In the genomic region with DNA sequence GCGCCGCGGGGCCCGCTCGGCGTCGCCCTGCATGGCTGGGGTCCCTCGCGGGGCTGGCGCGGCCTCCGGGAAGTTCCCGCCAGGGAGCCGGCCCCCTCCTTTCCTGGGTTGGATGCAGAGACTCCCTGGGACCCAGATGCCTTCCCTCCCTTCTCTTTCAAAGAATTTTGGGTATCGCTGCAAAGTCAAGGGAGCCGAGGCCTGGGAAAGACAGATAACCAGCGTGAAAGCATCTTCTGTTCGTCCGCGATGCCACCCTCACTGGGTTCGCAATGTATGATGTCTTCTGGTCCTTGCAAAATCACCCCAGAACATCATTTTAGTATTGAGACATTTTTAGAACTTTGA, we compare ENCODE assay signal across 8 cellular contexts. TPM values are rescaled to one million over a fixed set of nuclear protein-coding genes. Genes with fewer than 3 reads are reported as not detected.
DNase-seq lines count a peak whose midpoint lies in the region; ATAC-seq, FAIRE-seq and TF ChIP-seq lines count a peak whose summit lies in the region.

No MANE protein-coding gene starts in this region.

- H3K4me3 ChIP-seq in liver (ENCODE audit: low read depth in 1 of 3, low read length in 3 of 3) (peak overlapping the region in 2 of 3 donors; percentile 35 to 54), HepG2 (replicated peaks in 1 of 3; ENCODE audit: insufficient read depth in 1 of 3, low read depth in 2 of 3, low read length in 3 of 3) (no peak overlapping the region), adrenal gland (peak overlapping the region in 1 of 4 donors; percentile 68), mesenchymal stem cell (ENCODE audit: insufficient read depth in 1 of 2, low read depth in 1 of 2, low read length in 2 of 2) (peak overlapping the region; percentile 46 to 84)

- CTCF ChIA-PET in HepG2 (lab: Yijun Ruan, JAX; ENCODE audit: low intra/inter-chr PET ratio, low total read pairs), result no interaction called here

- H2BK120ac ChIP-seq in mesenchymal stem cell (ENCODE audit: low read depth, low read length), result no peak overlapping the region

- ATAC-seq in HepG2 (no peak), HG03135 (IDR thresholded peaks at IDR 0.05; ENCODE audit: unreplicated experiment) (no peak), GM18870 (IDR thresholded peaks at IDR 0.05; ENCODE audit: unreplicated experiment) (no peak)

- DNase-seq in HepG2 (ENCODE audit: low spot score) (no peak), adrenal gland (no peak), mesenchymal stem cell (no peak), NCI-H1048 (lab: John Stamatoyannopoulos, UW) (no peak), DMS79 (lab: John Stamatoyannopoulos, UW) (no peak)

- H3K36me3 ChIP-seq in liver (ENCODE audit: control insufficient read depth in 4 of 4, insufficient read depth in 3 of 4, low read depth in 1 of 4, low read length in 3 of 4) (no peaks in the 10 kb centered on the region), HepG2 (replicated peaks in 1 of 2; ENCODE audit: control insufficient read depth in 1 of 2, insufficient read depth in 2 of 2, low read length in 2 of 2) (no peaks in the 10 kb centered on the region), adrenal gland (replicated peaks in 1 of 2) (no peaks in the 10 kb centered on the region), mesenchymal stem cell (ENCODE audit: control insufficient read depth in 1 of 2, insufficient read depth in 2 of 2, low read depth in 1 of 2, low read length in 2 of 2) (no peaks in the 10 kb centered on the region)

- TF ChIP-seq EP300 in HepG2 (IDR thresholded peaks at IDR 0.05; ENCODE audit: low read depth in 2 of 2, low read length in 2 of 2) (no peak), HepG2 (CRISPR knock-in tag; IDR thresholded peaks at IDR 0.05; ENCODE audit: borderline replicate concordance) (no peak)

- no peak overlapping the region for H3K4me2 ChIP-seq in HepG2 (ENCODE audit: low read depth, low read length)
- peak overlapping the region; percentile 55 for H3K4me2 ChIP-seq in mesenchymal stem cell (ENCODE audit: low read length, poor library complexity, severe bottlenecking)

- peak overlapping the region in 1 of 2 experiments; percentile 55 for H3K14ac ChIP-seq in mesenchymal stem cell (ENCODE audit: low read length in 2 of 2)

- no peak overlapping the region for H2AFZ ChIP-seq in HepG2 (ENCODE audit: low read length)
- H2AFZ ChIP-seq in mesenchymal stem cell (ENCODE audit: low read depth, low read length), result peak overlapping the region; percentile 68

- no peak overlapping the region for H2BK5ac ChIP-seq in mesenchymal stem cell (ENCODE audit: low read depth, low read length, poor library complexity, severe bottlenecking)

- POLR2A ChIA-PET in HepG2 (lab: Yijun Ruan, JAX), result no interaction called here

- peak overlapping the region; percentile 84 for H4K91ac ChIP-seq in mesenchymal stem cell (ENCODE audit: low read length)

- 17% methylated on average over 21 of the region's 21 CpGs for WGBS in liver
- WGBS in HepG2 (ENCODE audit: low lambda C conversion rate), result 64% methylated on average over 7 of the region's 21 CpGs
- WGBS in adrenal gland, 4 donors, result 17 to 49% (median 31%) methylated on average over 7 to 21 of the region's 21 CpGs
- 11% methylated on average over 15 of the region's 21 CpGs for WGBS in mesenchymal stem cell

- H3K27ac ChIP-seq in liver (ENCODE audit: low read depth in 1 of 2, low read length in 2 of 2) (peak overlapping the region; percentile 39 to 42), HepG2 (ENCODE audit: extremely low read length, insufficient read depth, low read length) (no peak overlapping the region), adrenal gland (peak overlapping the region in 4 of 5 donors; percentile 69 to 94 (median 84)), mesenchymal stem cell (ENCODE audit: low read length, poor library complexity, severe bottlenecking) (no peak overlapping the region)

- peak overlapping the region in 1 of 2 experiments; percentile 65 for H3K18ac ChIP-seq in mesenchymal stem cell (ENCODE audit: low read depth in 1 of 2, low read length in 2 of 2)

- H2BK12ac ChIP-seq in mesenchymal stem cell (ENCODE audit: low read length in 2 of 2), result no peak overlapping the region

- H2BK15ac ChIP-seq in mesenchymal stem cell (ENCODE audit: low read depth, poor library complexity, severe bottlenecking), result no peak overlapping the region

- TF ChIP-seq CTCF in liver (IDR thresholded peaks at IDR 0.05; ENCODE audit: low read depth, low read length, missing input control) (no peak), HepG2 (CRISPR knock-in tag; IDR thresholded peaks at IDR 0.05) (no peak), adrenal gland (IDR thresholded peaks at IDR 0.05) (no peak)

- H3K23ac ChIP-seq in mesenchymal stem cell (ENCODE audit: low read length in 2 of 2), result no peak overlapping the region

- H3K9me3 ChIP-seq in liver (ENCODE audit: control insufficient read depth in 4 of 4, low read length in 3 of 4) (peaks cover 0 to 2% (median 0%) of the 10 kb centered on the region in 4 donors), HepG2 (ENCODE audit: low read length) (no peaks in the 10 kb centered on the region), adrenal gland (replicated peaks in 1 of 3) (no peaks in the 10 kb centered on the region), mesenchymal stem cell (ENCODE audit: control insufficient read depth, low read length) (no peaks in the 10 kb centered on the region)

- in situ Hi-C loops in HepG2 (cut with HindIII; ENCODE audit: extremely low pct_ligation_motif_present, low pct_unique_long_range_greater_than_20kb), result no loop called here

- H3K79me1 ChIP-seq in mesenchymal stem cell (replicated peaks; ENCODE audit: low read length, poor library complexity, severe bottlenecking), result no peaks in the 10 kb centered on the region

- no peaks in the 10 kb centered on the region for H4K20me1 ChIP-seq in HepG2 (ENCODE audit: insufficient read depth, low read length)

- no peaks in the 10 kb centered on the region for H3K79me2 ChIP-seq in HepG2 (ENCODE audit: insufficient read depth, low read length)

- TF ChIP-seq RAD21 in liver (IDR thresholded peaks at IDR 0.05) (no peak), HepG2 (CRISPR knock-in tag; IDR thresholded peaks at IDR 0.05) (no peak)

- peak overlapping the region; percentile 83 for H4K8ac ChIP-seq in mesenchymal stem cell (ENCODE audit: low read length)

- no peak overlapping the region for H3K4ac ChIP-seq in mesenchymal stem cell (ENCODE audit: low read depth in 1 of 2, low read length in 2 of 2)

- TF ChIP-seq POLR2A in HepG2 (IDR thresholded peaks at IDR 0.05; ENCODE audit: insufficient read depth in 1 of 2, low read depth in 2 of 2, low read length in 2 of 2) (no peak), adrenal gland (IDR thresholded peaks at IDR 0.05) (no peak)

- no TSS peak for BruUV-seq in HepG2 (replicated peaks; lab: Mats Ljungman, UMichigan)

- H3K9ac ChIP-seq in liver (ENCODE audit: low read depth in 1 of 2, low read length in 2 of 2) (peak overlapping the region in 1 of 2 donors; percentile 12), HepG2 (ENCODE audit: insufficient read depth, low read depth, low read length) (no peak overlapping the region), mesenchymal stem cell (ENCODE audit: low read length) (peak overlapping the region; percentile 92)

- intact Hi-C loops in HepG2 (cut with micrococcal nuclease; ENCODE audit: unreplicated experiment) (no loop called here), adrenal gland (cut with DNase I) (no loop called here)

- peaks cover 0 to 3% (median 1%) of the 10 kb centered on the region in 4 donors for H3K4me1 ChIP-seq in liver (ENCODE audit: control insufficient read depth in 4 of 4, insufficient read depth in 4 of 4, low read length in 3 of 4)
- no peaks in the 10 kb centered on the region for H3K4me1 ChIP-seq in HepG2 (ENCODE audit: insufficient read depth, low read length)
- peaks cover 0 to 18% of the 10 kb centered on the region in 2 donors for H3K4me1 ChIP-seq in adrenal gland (replicated peaks in 1 of 2)
- peaks cover 9% of the 10 kb centered on the region for H3K4me1 ChIP-seq in mesenchymal stem cell (ENCODE audit: control insufficient read depth, insufficient read depth, low read depth, low read length)

- FAIRE-seq in HepG2 (lab: Jason Lieb, UNC), result no peak

- H2AK5ac ChIP-seq in mesenchymal stem cell (ENCODE audit: low read length, severe bottlenecking), result no peak overlapping the region

- H3K27me3 ChIP-seq in liver (ENCODE audit: control insufficient read depth in 4 of 4, insufficient read depth in 4 of 4, low read length in 3 of 4), result peaks cover 0 to 5% (median 0%) of the 10 kb centered on the region in 4 donors
- H3K27me3 ChIP-seq in HepG2 (ENCODE audit: control insufficient read depth in 1 of 2, insufficient read depth in 2 of 2, low read length in 2 of 2), result peaks cover 2 to 11% of the 10 kb centered on the region in 2 experiments; a peak in 2 of 5 replicates
- H3K27me3 ChIP-seq in adrenal gland, result no peaks in the 10 kb centered on the region
- peaks cover 0 to 44% of the 10 kb centered on the region in 2 experiments for H3K27me3 ChIP-seq in mesenchymal stem cell (ENCODE audit: control insufficient read depth in 1 of 2, insufficient read depth in 1 of 2, low read length in 2 of 2)

RNA-seq across cellular contexts. Expression of a gene that starts 0.4 kb away (rescaled TPM):
- 1 to 10 TPM; 5.6 to 8.6 TPM for total RNA-seq in liver
- polyA plus RNA-seq in liver, result 1 to 10 TPM; 1.1 to 1.3 TPM
- total RNA-seq in HepG2 (2016; rRNA removed; fragmentation: Illumina TruSeq; extraction: Trizol), result not detected in 2 replicates
- not detected in 2 replicates for total RNA-seq in HepG2 (2016; cell fraction: cytosol; rRNA removed; fragmentation: Illumina TruSeq; extraction: Trizol; ENCODE audit: low read depth)
- total RNA-seq in HepG2 (2016; cell fraction: insoluble cytoplasmic fraction; rRNA removed; fragmentation: Illumina TruSeq; extraction: Trizol), result not detected in 2 replicates
- total RNA-seq in HepG2 (2016; cell fraction: membrane; rRNA removed; fragmentation: Illumina TruSeq; extraction: Trizol), result not detected in 2 replicates
- not detected in 2 replicates for total RNA-seq in HepG2 (2016; cell fraction: nucleus; rRNA removed; fragmentation: Illumina TruSeq; extraction: Trizol)
- polyA plus RNA-seq in HepG2 (2011; rRNA removed), result 0.01 TPM in 1 of 2 replicates, not detected in the other
- polyA plus RNA-seq in HepG2 (2011; cell fraction: cytosol; rRNA removed), result 0.01 TPM in 1 of 2 replicates, not detected in the other
- not detected in 2 replicates for polyA plus RNA-seq in HepG2 (2011; cell fraction: nucleus; rRNA removed)
- not detected in 2 replicates for polyA plus RNA-seq in HepG2 (2012)
- not detected in 2 replicates for polyA plus RNA-seq in HepG2 (2016; cell fraction: cytosol; fragmentation: Illumina TruSeq; extraction: Trizol; ENCODE audit: low read depth)
- polyA plus RNA-seq in HepG2 (2016; cell fraction: insoluble cytoplasmic fraction; fragmentation: Illumina TruSeq; extraction: Trizol; ENCODE audit: low read depth), result not detected in 2 replicates
- not detected in 2 replicates for polyA plus RNA-seq in HepG2 (2016; cell fraction: membrane; fragmentation: Illumina TruSeq; extraction: Trizol; ENCODE audit: low read depth)
- polyA plus RNA-seq in HepG2 (2016; cell fraction: nucleus; fragmentation: Illumina TruSeq; extraction: Trizol; ENCODE audit: insufficient read depth, low read depth), result not detected in 2 replicates
- not detected in 2 replicates for polyA minus RNA-seq in HepG2 (2011; rRNA and poly(A)+ RNA removed; ENCODE audit: low replicate concordance)
- polyA minus RNA-seq in HepG2 (2011; cell fraction: cytosol; rRNA and poly(A)+ RNA removed), result not detected in 2 replicates
- polyA minus RNA-seq in HepG2 (2011; cell fraction: nucleus; rRNA and poly(A)+ RNA removed), result under 0.01 TPM in 1 of 2 replicates, not detected in the other
- total RNA-seq in adrenal gland, result 10 to 100 TPM in 5 of 8 donors, 1 to 10 TPM in 3; 7.1 to 29.0 (median 11.6) TPM
- polyA plus RNA-seq in adrenal gland, result 1 to 10 TPM; 3.3 to 6.4 (median 4.9) TPM
- 0.58 TPM for polyA plus RNA-seq in mesenchymal stem cell (2013, experiment 1 of 2)
- 0.92 TPM for polyA plus RNA-seq in mesenchymal stem cell (2013, experiment 2 of 2)

RNA-seq across cellular contexts. Expression of a gene that starts 19.7 kb away (rescaled TPM):
- total RNA-seq in liver, result 10 to 100 TPM; 58.6 to 63.1 TPM
- polyA plus RNA-seq in liver, result 100 to 1,000 TPM; 140 to 154 TPM
- 42.7 and 60.5 TPM in 2 replicates for total RNA-seq in HepG2 (2016; rRNA removed; fragmentation: Illumina TruSeq; extraction: Trizol)
- total RNA-seq in HepG2 (2016; cell fraction: cytosol; rRNA removed; fragmentation: Illumina TruSeq; extraction: Trizol; ENCODE audit: low read depth), result 23.4 and 25.4 TPM in 2 replicates
- total RNA-seq in HepG2 (2016; cell fraction: insoluble cytoplasmic fraction; rRNA removed; fragmentation: Illumina TruSeq; extraction: Trizol), result 39.4 and 63.5 TPM in 2 replicates
- total RNA-seq in HepG2 (2016; cell fraction: membrane; rRNA removed; fragmentation: Illumina TruSeq; extraction: Trizol), result 26.8 and 31.2 TPM in 2 replicates
- total RNA-seq in HepG2 (2016; cell fraction: nucleus; rRNA removed; fragmentation: Illumina TruSeq; extraction: Trizol), result 49.6 and 63.4 TPM in 2 replicates
- 50.6 and 67.7 TPM in 2 replicates for polyA plus RNA-seq in HepG2 (2011; rRNA removed)
- 52.4 and 84.3 TPM in 2 replicates for polyA plus RNA-seq in HepG2 (2011; cell fraction: cytosol; rRNA removed)
- polyA plus RNA-seq in HepG2 (2011; cell fraction: nucleus; rRNA removed), result 13.8 and 20.7 TPM in 2 replicates
- polyA plus RNA-seq in HepG2 (2012), result 22.5 and 39.1 TPM in 2 replicates
- polyA plus RNA-seq in HepG2 (2016; cell fraction: cytosol; fragmentation: Illumina TruSeq; extraction: Trizol; ENCODE audit: low read depth), result 38.5 and 45.6 TPM in 2 replicates
- polyA plus RNA-seq in HepG2 (2016; cell fraction: insoluble cytoplasmic fraction; fragmentation: Illumina TruSeq; extraction: Trizol; ENCODE audit: low read depth), result 48.1 and 48.4 TPM in 2 replicates
- polyA plus RNA-seq in HepG2 (2016; cell fraction: membrane; fragmentation: Illumina TruSeq; extraction: Trizol; ENCODE audit: low read depth), result 37.2 and 37.7 TPM in 2 replicates
- 94.9 and 98.2 TPM in 2 replicates for polyA plus RNA-seq in HepG2 (2016; cell fraction: nucleus; fragmentation: Illumina TruSeq; extraction: Trizol; ENCODE audit: insufficient read depth, low read depth)
- 18.5 and 25.0 TPM in 2 replicates for polyA minus RNA-seq in HepG2 (2011; rRNA and poly(A)+ RNA removed; ENCODE audit: low replicate concordance)
- 21.6 and 27.0 TPM in 2 replicates for polyA minus RNA-seq in HepG2 (2011; cell fraction: cytosol; rRNA and poly(A)+ RNA removed)
- polyA minus RNA-seq in HepG2 (2011; cell fraction: nucleus; rRNA and poly(A)+ RNA removed), result 13.4 and 17.9 TPM in 2 replicates
- 100 to 1,000 TPM; 173 to 291 (median 226) TPM for total RNA-seq in adrenal gland
- polyA plus RNA-seq in adrenal gland, result 100 to 1,000 TPM in 2 of 3 donors, 10 to 100 TPM in 1; 94.3 to 248 (median 149) TPM
- 76.8 TPM for polyA plus RNA-seq in mesenchymal stem cell (2013, experiment 1 of 2)
- 70.1 TPM for polyA plus RNA-seq in mesenchymal stem cell (2013, experiment 2 of 2)

RNA-seq across cellular contexts. Expression of a gene that starts 58.9 kb away (rescaled TPM):
- 1 to 10 TPM; 2.6 to 3.0 TPM for total RNA-seq in liver
- 10 to 100 TPM; 10.1 to 18.1 TPM for polyA plus RNA-seq in liver
- total RNA-seq in HepG2 (2016; rRNA removed; fragmentation: Illumina TruSeq; extraction: Trizol), result 25.6 and 38.6 TPM in 2 replicates
- total RNA-seq in HepG2 (2016; cell fraction: cytosol; rRNA removed; fragmentation: Illumina TruSeq; extraction: Trizol; ENCODE audit: low read depth), result 5.4 and 7.8 TPM in 2 replicates
- 22.4 and 38.8 TPM in 2 replicates for total RNA-seq in HepG2 (2016; cell fraction: insoluble cytoplasmic fraction; rRNA removed; fragmentation: Illumina TruSeq; extraction: Trizol)
- 7.7 and 9.0 TPM in 2 replicates for total RNA-seq in HepG2 (2016; cell fraction: membrane; rRNA removed; fragmentation: Illumina TruSeq; extraction: Trizol)
- 9.0 and 10.8 TPM in 2 replicates for total RNA-seq in HepG2 (2016; cell fraction: nucleus; rRNA removed; fragmentation: Illumina TruSeq; extraction: Trizol)
- 3.7 and 4.2 TPM in 2 replicates for polyA plus RNA-seq in HepG2 (2011; rRNA removed)
- 1.4 and 3.0 TPM in 2 replicates for polyA plus RNA-seq in HepG2 (2011; cell fraction: cytosol; rRNA removed)
- 0.72 and 0.88 TPM in 2 replicates for polyA plus RNA-seq in HepG2 (2011; cell fraction: nucleus; rRNA removed)
- polyA plus RNA-seq in HepG2 (2012), result 15.8 and 20.3 TPM in 2 replicates
- 10.1 and 12.2 TPM in 2 replicates for polyA plus RNA-seq in HepG2 (2016; cell fraction: cytosol; fragmentation: Illumina TruSeq; extraction: Trizol; ENCODE audit: low read depth)
- 58.6 and 68.8 TPM in 2 replicates for polyA plus RNA-seq in HepG2 (2016; cell fraction: insoluble cytoplasmic fraction; fragmentation: Illumina TruSeq; extraction: Trizol; ENCODE audit: low read depth)
- polyA plus RNA-seq in HepG2 (2016; cell fraction: membrane; fragmentation: Illumina TruSeq; extraction: Trizol; ENCODE audit: low read depth), result 10.8 and 11.9 TPM in 2 replicates
- 21.3 and 22.5 TPM in 2 replicates for polyA plus RNA-seq in HepG2 (2016; cell fraction: nucleus; fragmentation: Illumina TruSeq; extraction: Trizol; ENCODE audit: insufficient read depth, low read depth)
- 1.2 and 2.7 TPM in 2 replicates for polyA minus RNA-seq in HepG2 (2011; rRNA and poly(A)+ RNA removed; ENCODE audit: low replicate concordance)
- 0.97 and 1.2 TPM in 2 replicates for polyA minus RNA-seq in HepG2 (2011; cell fraction: cytosol; rRNA and poly(A)+ RNA removed)
- 4.4 and 4.6 TPM in 2 replicates for polyA minus RNA-seq in HepG2 (2011; cell fraction: nucleus; rRNA and poly(A)+ RNA removed)
- total RNA-seq in adrenal gland, result 10 to 100 TPM in 7 of 8 donors, 1 to 10 TPM in 1; 5.5 to 47.8 (median 33.3) TPM
- 100 to 1,000 TPM in 1 of 3 donors, 10 to 100 TPM in 2; 15.2 to 145 (median 16.1) TPM for polyA plus RNA-seq in adrenal gland
- polyA plus RNA-seq in mesenchymal stem cell (2013, experiment 1 of 2), result 25.7 TPM
- polyA plus RNA-seq in mesenchymal stem cell (2013, experiment 2 of 2), result 26.0 TPM

Comparison
In these comparisons a context has a peak if more than half of its experiments do, and no peak if none do; other contexts are left out.
1. H3K27ac ChIP-seq: peak in liver (2 of 2) and adrenal gland (4 of 5); none in HepG2 (single experiment) and mesenchymal stem cell (single experiment).
2. H3K4me3 ChIP-seq: peak in liver (2 of 3) and mesenchymal stem cell (2 of 2); none in HepG2 (0 of 3).